Comparison of ENCODE assay signal across 9 cellular contexts in the genomic region with DNA sequence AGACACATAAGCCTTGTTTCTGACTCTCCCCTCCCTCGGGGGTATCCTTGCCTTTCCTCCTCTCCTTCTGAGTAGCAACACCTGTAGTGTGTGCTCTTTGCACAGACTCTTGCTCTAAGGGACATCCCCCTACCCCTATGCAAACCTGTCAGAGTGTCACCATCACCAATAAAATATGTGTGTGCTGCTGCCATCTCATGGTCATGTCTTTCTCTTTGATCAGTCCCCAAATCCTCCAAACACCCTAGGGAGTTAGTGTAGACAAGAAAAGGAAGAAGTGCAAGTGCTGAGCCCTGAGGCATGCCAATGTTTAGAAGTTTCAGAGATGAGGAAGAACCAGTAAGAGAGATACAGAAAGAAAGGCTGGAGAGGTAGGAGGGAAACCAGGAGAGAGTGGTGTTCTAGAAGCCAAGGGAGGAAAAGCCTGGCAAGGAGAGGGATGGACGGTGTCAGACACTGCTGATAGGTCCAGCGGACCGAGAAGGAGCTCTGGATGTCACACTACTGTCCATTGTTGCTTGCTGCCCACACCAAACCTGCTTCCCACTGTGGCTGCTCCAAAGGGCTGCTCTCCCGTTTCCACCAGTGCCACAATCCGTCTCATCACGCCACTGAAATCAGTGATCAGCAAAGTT. TPM values are rescaled to one million over a fixed set of nuclear protein-coding genes. Genes with fewer than 3 reads are reported as not detected.
DNase-seq lines count a peak whose midpoint lies in the region; ATAC-seq and TF ChIP-seq lines count a peak whose summit lies in the region.
"Had no signal": no experiment of that assay in that cellular context is flagged by ENCODE, and none has a peak within 500 bp of the region (broad histone marks: within the 10 kb centered on the region; RNA-seq: fewer than 3 reads in every experiment).

No MANE protein-coding gene starts in this region.

- no peaks in the 10 kb centered on the region for H3K4me1 Mint-ChIP-seq in WTC11
- H3K4me1 Mint-ChIP-seq in neural progenitor cell: no peaks in the 10 kb centered on the region

- H3K9me3 ChIP-seq in neural progenitor cell (ENCODE audit: low read depth): no peaks in the 10 kb centered on the region

- H2AFZ ChIP-seq in neural progenitor cell (replicated peaks): no peak overlapping the region

- peak; percentile 82 for ATAC-seq in WTC11
- no peak for ATAC-seq in HG03354 (IDR thresholded peaks at IDR 0.05; ENCODE audit: poor library complexity, severe bottlenecking, unreplicated experiment)

- no peaks in the 10 kb centered on the region for H3K79me2 ChIP-seq in neural progenitor cell (ENCODE audit: low read depth)

- CTCF ChIA-PET in WTC11 (lab: Charles Lee): interaction anchor here (0.6 to 4.2 kb wide), 7 partner anchors 8 to 405 kb away, joined by 3 to 37 read pairs (median 3); partner anchors contain the start of genes MCM8 and TRMT6

- no peak overlapping the region for H3K4me2 ChIP-seq in neural progenitor cell

- POLR2A ChIA-PET in WTC11 (lab: Charles Lee): no interaction called here

- TF ChIP-seq CTCF in 22Rv1 (IDR thresholded peaks at IDR 0.05) (peak; percentile 52), GM12874 (IDR thresholded peaks at IDR 0.05; ENCODE audit: insufficient read depth, low read depth, low read length) (peak; percentile 33; the same call in 1 of the 2 replicates), WTC11 (IDR thresholded peaks at IDR 0.05) (no peak), neural progenitor cell (IDR thresholded peaks at IDR 0.05) (peak; percentile 40)

- H3K27me3 Mint-ChIP-seq in WTC11 (ENCODE audit: low read depth): peaks cover 6% of the 10 kb centered on the region
- H3K27me3 Mint-ChIP-seq in neural progenitor cell (ENCODE audit: insufficient read depth, low read depth): no peaks in the 10 kb centered on the region

- H3K9ac ChIP-seq in neural progenitor cell: no peak overlapping the region

- H3K27ac ChIP-seq in 22Rv1: no peak overlapping the region
- no peak overlapping the region for H3K27ac ChIP-seq in neural progenitor cell

- H3K9me3 Mint-ChIP-seq in WTC11 (no peaks in the 10 kb centered on the region), neural progenitor cell (no peaks in the 10 kb centered on the region)

- H3F3A ChIP-seq in neural progenitor cell (ENCODE audit: low read depth): no peaks in the 10 kb centered on the region

- no peaks in the 10 kb centered on the region for H3K27me3 ChIP-seq in neural progenitor cell

- H3K4me1 ChIP-seq in neural progenitor cell: no peaks in the 10 kb centered on the region

- H3K36me3 Mint-ChIP-seq in WTC11: peaks cover 10% of the 10 kb centered on the region; the same call in 1 of the 2 replicates
- H3K36me3 Mint-ChIP-seq in neural progenitor cell: no peaks in the 10 kb centered on the region

- no peaks in the 10 kb centered on the region for H3K36me3 ChIP-seq in neural progenitor cell

- H3K27ac Mint-ChIP-seq in WTC11: no peak overlapping the region
- H3K27ac Mint-ChIP-seq in neural progenitor cell: no peak overlapping the region

- no peak overlapping the region for H3K4me3 ChIP-seq in neural progenitor cell

- H4K20me1 ChIP-seq in neural progenitor cell (ENCODE audit: low read depth): no peaks in the 10 kb centered on the region

- H3K4me3 Mint-ChIP-seq in WTC11: no peak overlapping the region
- H3K4me3 Mint-ChIP-seq in neural progenitor cell: no peak overlapping the region

- DNase-seq in LHCN-M2 (ENCODE audit: low read depth) (peak; percentile 20), WTC11 (ENCODE audit: low spot score) (no peak), neural progenitor cell (ENCODE audit: low spot score) (peak; percentile 18), DMS79 (lab: John Stamatoyannopoulos, UW) (no peak)
- DNase-seq in activated CD8-positive, alpha-beta memory T cell treated with anti-CD3 and anti-CD28 coated beads, Interleukin-2, amount 50 U/mL, for 48 hours: no peak

TF ChIP-seq in WTC11, 78 proteins besides CTCF, POLR2A, EP300 and RAD21 (continues in another document):
- TF ChIP-seq, protein P1, sequence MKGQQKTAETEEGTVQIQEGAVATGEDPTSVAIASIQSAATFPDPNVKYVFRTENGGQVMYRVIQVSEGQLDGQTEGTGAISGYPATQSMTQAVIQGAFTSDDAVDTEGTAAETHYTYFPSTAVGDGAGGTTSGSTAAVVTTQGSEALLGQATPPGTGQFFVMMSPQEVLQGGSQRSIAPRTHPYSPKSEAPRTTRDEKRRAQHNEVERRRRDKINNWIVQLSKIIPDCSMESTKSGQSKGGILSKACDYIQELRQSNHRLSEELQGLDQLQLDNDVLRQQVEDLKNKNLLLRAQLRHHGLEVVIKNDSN (CRISPR knock-in tag; IDR thresholded peaks at IDR 0.05): no peak
- no peak for TF ChIP-seq MYBL2 (CRISPR knock-in tag; IDR thresholded peaks at IDR 0.05)
- TF ChIP-seq NFYB (CRISPR knock-in tag; conservative IDR thresholded peaks at IDR 0.05; ENCODE audit: low read depth): no peak
- no peak for TF ChIP-seq ZNF121 (CRISPR knock-in tag; IDR thresholded peaks at IDR 0.05)
- TF ChIP-seq ZNF671 (CRISPR knock-in tag; IDR thresholded peaks at IDR 0.05): no peak
- no peak for TF ChIP-seq SP1 (CRISPR knock-in tag; conservative IDR thresholded peaks at IDR 0.05)
- no peak for TF ChIP-seq TEAD4 (CRISPR knock-in tag; IDR thresholded peaks at IDR 0.05)
- TF ChIP-seq GRHL2 (CRISPR knock-in tag; IDR thresholded peaks at IDR 0.05; ENCODE audit: insufficient replicate concordance, severe bottlenecking): no peak
- TF ChIP-seq, protein P2, sequence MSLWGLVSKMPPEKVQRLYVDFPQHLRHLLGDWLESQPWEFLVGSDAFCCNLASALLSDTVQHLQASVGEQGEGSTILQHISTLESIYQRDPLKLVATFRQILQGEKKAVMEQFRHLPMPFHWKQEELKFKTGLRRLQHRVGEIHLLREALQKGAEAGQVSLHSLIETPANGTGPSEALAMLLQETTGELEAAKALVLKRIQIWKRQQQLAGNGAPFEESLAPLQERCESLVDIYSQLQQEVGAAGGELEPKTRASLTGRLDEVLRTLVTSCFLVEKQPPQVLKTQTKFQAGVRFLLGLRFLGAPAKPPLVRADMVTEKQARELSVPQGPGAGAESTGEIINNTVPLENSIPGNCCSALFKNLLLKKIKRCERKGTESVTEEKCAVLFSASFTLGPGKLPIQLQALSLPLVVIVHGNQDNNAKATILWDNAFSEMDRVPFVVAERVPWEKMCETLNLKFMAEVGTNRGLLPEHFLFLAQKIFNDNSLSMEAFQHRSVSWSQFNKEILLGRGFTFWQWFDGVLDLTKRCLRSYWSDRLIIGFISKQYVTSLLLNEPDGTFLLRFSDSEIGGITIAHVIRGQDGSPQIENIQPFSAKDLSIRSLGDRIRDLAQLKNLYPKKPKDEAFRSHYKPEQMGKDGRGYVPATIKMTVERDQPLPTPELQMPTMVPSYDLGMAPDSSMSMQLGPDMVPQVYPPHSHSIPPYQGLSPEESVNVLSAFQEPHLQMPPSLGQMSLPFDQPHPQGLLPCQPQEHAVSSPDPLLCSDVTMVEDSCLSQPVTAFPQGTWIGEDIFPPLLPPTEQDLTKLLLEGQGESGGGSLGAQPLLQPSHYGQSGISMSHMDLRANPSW (CRISPR knock-in tag; conservative IDR thresholded peaks at IDR 0.05; ENCODE audit: low read depth): no peak
- no peak for TF ChIP-seq ERG (CRISPR knock-in tag; IDR thresholded peaks at IDR 0.05)
- TF ChIP-seq ZSCAN18 (CRISPR knock-in tag; IDR thresholded peaks at IDR 0.05): no peak
- TF ChIP-seq GABPB1 (CRISPR knock-in tag; IDR thresholded peaks at IDR 0.05): no peak
- TF ChIP-seq HMGA2 (CRISPR knock-in tag; IDR thresholded peaks at IDR 0.05): no peak
- no peak for TF ChIP-seq ETV6 (CRISPR knock-in tag; IDR thresholded peaks at IDR 0.05)
- no peak for TF ChIP-seq ZNF138 (CRISPR knock-in tag; conservative IDR thresholded peaks at IDR 0.05)
- TF ChIP-seq ZNF232 (CRISPR knock-in tag; IDR thresholded peaks at IDR 0.05): no peak
- no peak for TF ChIP-seq RORB (CRISPR knock-in tag; IDR thresholded peaks at IDR 0.05)

RNA-seq across cellular contexts. Expression of gene TRMT6, which starts 16.4 kb away (rescaled TPM):
- total RNA-seq in LHCN-M2 (2014; rRNA removed): 38.9 and 40.7 TPM in 2 replicates
- 11.0 TPM for polyA plus RNA-seq in LHCN-M2 (2012)
- 15.4 to 17.2 TPM (median 16.7 TPM) in 3 replicates for total RNA-seq in WTC11 (2021)
- total RNA-seq in neural progenitor cell (ENCODE audit: low replicate concordance): 10.7 and 11.1 TPM in 2 replicates

RNA-seq across cellular contexts. Expression of gene MCM8, which starts 16.5 kb away (rescaled TPM):
- total RNA-seq in LHCN-M2 (2014; rRNA removed) (34.1 and 34.3 TPM in 2 replicates), WTC11 (2021) (28.0 to 29.5 TPM (median 29.5 TPM) in 3 replicates), neural progenitor cell (ENCODE audit: low replicate concordance) (32.1 and 45.2 TPM in 2 replicates)
- 5.0 TPM for polyA plus RNA-seq in LHCN-M2 (2012)

RNA-seq across cellular contexts. Expression of gene CHGB, which starts 22.6 kb away (rescaled TPM):
- total RNA-seq in LHCN-M2 (2014; rRNA removed): 0.90 and 2.0 TPM in 2 replicates
- polyA plus RNA-seq in LHCN-M2 (2012): 0.28 TPM
- 1.3 to 1.4 TPM (median 1.4 TPM) in 3 replicates for total RNA-seq in WTC11 (2021)
- total RNA-seq in neural progenitor cell (ENCODE audit: low replicate concordance): 0.95 and 1.2 TPM in 2 replicates
- total RNA-seq: skeletal muscle tissue had no signal

Comparison
In these comparisons a context has a peak if more than half of its experiments do, and no peak if none do; other contexts are left out.
1. DNase-seq: peak in LHCN-M2 (single experiment) and neural progenitor cell (single experiment); none in WTC11 (single experiment), DMS79 (single experiment) and activated CD8-positive, alpha-beta memory T cell treated with anti-CD3 and anti-CD28 coated beads, Interleukin-2, amount 50 U/mL, for 48 hours (single experiment).